Comparison of ENCODE assay signal across 13 cellular contexts in genomic region chr2:206213514-206213845, GRCh38. TPM values are rescaled to one million over a fixed set of nuclear protein-coding genes. Genes with fewer than 3 reads are reported as not detected.
DNase-seq lines count a peak whose midpoint lies in the region; ATAC-seq, FAIRE-seq and TF ChIP-seq lines count a peak whose summit lies in the region.
"Had no signal": no experiment of that assay in that cellular context is flagged by ENCODE, and none has a peak within 500 bp of the region (broad histone marks: within the 10 kb centered on the region; RNA-seq: fewer than 3 reads in every experiment).

No MANE protein-coding gene starts in this region.

- H3K4me1 Mint-ChIP-seq in astrocyte (ENCODE audit: low read depth, unreplicated experiment), result peaks cover 27% of the 10 kb centered on the region
- H3K4me1 Mint-ChIP-seq: activated B cell treated with CpG ODN at 0.5 μM for 24 hours had no signal

- H3K9me3 Mint-ChIP-seq in astrocyte (ENCODE audit: unreplicated experiment), result no peaks in the 10 kb centered on the region
- H3K9me3 Mint-ChIP-seq: activated B cell treated with CpG ODN at 0.5 μM for 24 hours had no signal

- peak overlapping the region; percentile 89 for H3K4me3 Mint-ChIP-seq in astrocyte (ENCODE audit: unreplicated experiment)
- H3K4me3 Mint-ChIP-seq: activated B cell treated with CpG ODN at 0.5 μM for 24 hours had no signal

- H3K9me3 ChIP-seq in astrocyte (ENCODE audit: insufficient read depth, low read depth, low read length) (no peaks in the 10 kb centered on the region), hepatocyte (ENCODE audit: low read depth) (no peaks in the 10 kb centered on the region), skeletal muscle satellite cell (replicated peaks; ENCODE audit: low read length) (no peaks in the 10 kb centered on the region)

- H3K79me2 ChIP-seq in astrocyte (ENCODE audit: insufficient read depth, low read length) (peaks cover 7% of the 10 kb centered on the region), hepatocyte (no peaks in the 10 kb centered on the region)

- H3K36me3 Mint-ChIP-seq in astrocyte (ENCODE audit: low read depth, unreplicated experiment), result no peaks in the 10 kb centered on the region

- no peak for FAIRE-seq in astrocyte (lab: Jason Lieb, UNC)

- H3K9ac ChIP-seq in astrocyte (ENCODE audit: low read length) (peak overlapping the region; percentile 86), skeletal muscle satellite cell (ENCODE audit: low read depth, low read length) (peak overlapping the region; percentile 87)

- H3K27me3 ChIP-seq in astrocyte (ENCODE audit: insufficient read depth, low read length) (peaks cover 3% of the 10 kb centered on the region), hepatocyte (no peaks in the 10 kb centered on the region), skeletal muscle satellite cell (ENCODE audit: control insufficient read depth, insufficient read depth, low read length) (no peaks in the 10 kb centered on the region)

- WGBS in hepatocyte (ENCODE audit: low lambda C conversion rate, missing lambda C conversion rate), result 38% methylated on average over 4 of the region's 4 CpGs

- H4K20me1 ChIP-seq in astrocyte (ENCODE audit: insufficient read depth, low read length) (no peaks in the 10 kb centered on the region), hepatocyte (ENCODE audit: insufficient read depth, poor library complexity, severe bottlenecking) (no peaks in the 10 kb centered on the region)

- DNase-seq in NCI-H2227 (lab: John Stamatoyannopoulos, UW; ENCODE audit: unreplicated experiment) (peak; percentile 69), NCI-H2227 treated with DMSO at 0.1 percent for 48 hours (lab: John Stamatoyannopoulos, UW) (no peak), astrocyte (ENCODE audit: low read depth) (no peak), hepatocyte (ENCODE audit: low spot score) (no peak), NCI-H2107 (lab: John Stamatoyannopoulos, UW) (no peak), globus pallidus (ENCODE audit: low spot score) (no peak)
- DNase-seq: activated B cell treated with CpG ODN at 0.5 μM for 24 hours; activated naive CD4-positive, alpha-beta T cell; central memory CD4-positive, alpha-beta T cell; occipital lobe had no signal

- ATAC-seq in GM21447 (IDR thresholded peaks at IDR 0.05; ENCODE audit: unreplicated experiment), result no peak

- H2AFZ ChIP-seq in astrocyte (ENCODE audit: low read depth, low read length), result no peak overlapping the region
- no peak overlapping the region for H2AFZ ChIP-seq in hepatocyte

- no peaks in the 10 kb centered on the region for H3K36me3 ChIP-seq in astrocyte (ENCODE audit: insufficient read depth, low read length)
- no peaks in the 10 kb centered on the region for H3K36me3 ChIP-seq in hepatocyte (replicated peaks; ENCODE audit: insufficient read depth, low read depth)
- H3K36me3 ChIP-seq in skeletal muscle satellite cell (ENCODE audit: insufficient read depth, low read length), result no peaks in the 10 kb centered on the region

- H3K4me2 ChIP-seq in astrocyte (ENCODE audit: low read length) (peak overlapping the region; percentile 89), hepatocyte (peak overlapping the region; percentile 64), skeletal muscle satellite cell (ENCODE audit: low read length) (peak overlapping the region; percentile 80)

- H3K27ac ChIP-seq in astrocyte (ENCODE audit: low read depth, low read length) (no peak overlapping the region), hepatocyte (no peak overlapping the region)

- H3K4me1 ChIP-seq in astrocyte (ENCODE audit: insufficient read depth, low read length) (peaks cover 19% of the 10 kb centered on the region), hepatocyte (ENCODE audit: insufficient read depth) (peaks cover 10% of the 10 kb centered on the region), skeletal muscle satellite cell (ENCODE audit: control insufficient read depth, insufficient read depth, low read length) (peaks cover 29% of the 10 kb centered on the region)

- H3K27ac Mint-ChIP-seq in astrocyte (ENCODE audit: unreplicated experiment), result peak overlapping the region; percentile 94
- H3K27ac Mint-ChIP-seq: activated B cell treated with CpG ODN at 0.5 μM for 24 hours had no signal

- H3K9me2 ChIP-seq in hepatocyte (replicated peaks; ENCODE audit: insufficient read depth), result no peaks in the 10 kb centered on the region

- TF ChIP-seq CTCF in astrocyte (IDR thresholded peaks at IDR 0.05; ENCODE audit: insufficient read depth, low read depth, low read length), result no peak
- no peak for TF ChIP-seq CTCF in hepatocyte (IDR thresholded peaks at IDR 0.05; ENCODE audit: poor library complexity)

- peak overlapping the region; percentile 70 for H3K4me3 ChIP-seq in astrocyte (ENCODE audit: insufficient read depth, low read depth, low read length)
- no peak overlapping the region for H3K4me3 ChIP-seq in hepatocyte
- peak overlapping the region; percentile 69 for H3K4me3 ChIP-seq in skeletal muscle satellite cell (ENCODE audit: low read length)
- H3K4me3 ChIP-seq: lung had no signal

- H3K27me3 Mint-ChIP-seq in astrocyte (ENCODE audit: low read depth, unreplicated experiment), result no peaks in the 10 kb centered on the region

RNA-seq across cellular contexts. Expression of gene EEF1B2, which starts 53.8 kb away (rescaled TPM):
- total RNA-seq in astrocyte (518 and 546 TPM in 2 replicates), hepatocyte (455 and 503 TPM in 2 replicates)
- polyA plus RNA-seq in hepatocyte, result 284 and 305 TPM in 2 replicates
- 658 and 833 TPM in 2 replicates for total RNA-seq in skeletal muscle satellite cell (2012; rRNA removed)

RNA-seq across cellular contexts. Expression of gene NDUFS1, which starts 54.2 kb away (rescaled TPM):
- total RNA-seq in astrocyte, result 97.2 and 100 TPM in 2 replicates
- 92.7 and 121 TPM in 2 replicates for total RNA-seq in hepatocyte
- 43.1 and 46.5 TPM in 2 replicates for polyA plus RNA-seq in hepatocyte
- total RNA-seq in skeletal muscle satellite cell (2012; rRNA removed), result 91.3 and 121 TPM in 2 replicates
